Comparison of ENCODE assay signal across 8 cellular contexts in the genomic region with DNA sequence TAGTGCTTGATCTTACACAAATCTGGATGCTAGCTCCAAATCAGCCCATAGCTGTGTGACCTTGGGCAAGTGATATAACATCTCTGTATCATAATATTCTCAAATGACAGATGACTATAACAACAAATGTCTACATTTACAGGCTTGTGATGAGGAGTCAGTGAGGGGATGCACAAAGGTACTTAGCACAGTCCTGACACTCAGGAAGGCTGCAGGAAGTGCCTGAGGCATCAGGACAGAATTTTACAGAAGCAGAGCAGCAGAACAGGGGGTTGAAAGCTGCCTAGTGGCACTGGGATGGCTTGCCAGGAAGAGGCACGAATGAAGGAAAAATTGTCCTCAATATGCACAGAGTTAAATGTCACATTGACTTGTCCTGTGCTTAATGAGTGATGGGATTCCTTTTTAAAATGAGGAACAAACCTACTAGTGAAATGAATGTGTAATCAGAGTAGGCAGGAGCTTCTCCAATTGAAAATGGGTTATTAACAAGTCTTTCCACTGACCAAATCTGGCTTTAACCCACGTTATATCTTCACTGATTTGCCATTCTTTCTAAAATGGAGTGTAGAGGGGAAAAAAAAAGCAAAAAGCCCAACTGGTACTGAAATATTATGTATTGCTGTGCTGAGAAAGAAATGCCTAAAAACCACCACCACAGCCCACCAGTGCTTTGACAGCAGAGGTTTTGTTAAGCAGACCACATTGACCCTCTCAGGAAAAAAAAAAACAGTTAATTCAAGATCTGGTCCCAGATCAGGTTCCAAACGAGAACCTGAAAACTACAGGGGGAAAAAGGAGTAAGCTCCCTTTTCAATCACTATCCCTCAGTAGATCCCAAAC. TPM values are rescaled to one million over a fixed set of nuclear protein-coding genes. Genes with fewer than 3 reads are reported as not detected.
A peak's percentile ranks its signal among the peaks of the same experiment; 100 is the strongest.
DNase-seq lines count a peak whose midpoint lies in the region; ATAC-seq, FAIRE-seq and TF ChIP-seq lines count a peak whose summit lies in the region.

No MANE protein-coding gene starts in this region.

- H3K27me3 Mint-ChIP-seq in neural crest cell (ENCODE audit: low read depth): no peaks in the 10 kb centered on the region

- TF ChIP-seq CTCF in GM12878 (IDR thresholded peaks at IDR 0.05 in 2 of 3, conservative IDR thresholded peaks at IDR 0.05 in 1 of 3; ENCODE audit: control insufficient read depth in 2 of 3, extremely low read depth in 1 of 3, insufficient read depth in 1 of 3, low read depth in 3 of 3, low read length in 3 of 3) (no peak), neural crest cell (conservative IDR thresholded peaks at IDR 0.05) (no peak)

- H3K9me3 ChIP-seq in GM12878 (replicated peaks; ENCODE audit: control insufficient read depth, insufficient read depth, low read length): peaks cover 5% of the 10 kb centered on the region; the same call in 2 of the 3 replicates

- peak overlapping the region; percentile 57 for H3K9ac ChIP-seq in GM12878 (ENCODE audit: control insufficient read depth, insufficient read depth, low read length)

- H2AFZ ChIP-seq in GM12878 (ENCODE audit: control insufficient read depth, low read depth, low read length): no peak overlapping the region

- DNase-seq in SIG-M5 treated with dmso at 0.1 percent for 504 hours (lab: John Stamatoyannopoulos, UW; ENCODE audit: unreplicated experiment) (peak; percentile 73), SIG-M5 (lab: John Stamatoyannopoulos, UW) (no peak), GM12878 (ENCODE audit: low read depth, low spot score) (no peak), neural crest cell (ENCODE audit: low read depth, low spot score) (no peak), AG08396 (ENCODE audit: low spot score) (no peak), middle frontal gyrus (ENCODE audit: extremely low spot score, low spot score) (no peak)

- peak overlapping the region; percentile 89 for H3K4me3 ChIP-seq in GM12878

- peaks cover 20% of the 10 kb centered on the region; the same call in 1 of the 2 replicates for H3K4me1 ChIP-seq in GM12878 (ENCODE audit: control insufficient read depth, insufficient read depth, low read length)

- H3K27me3 ChIP-seq in GM12878 (replicated peaks in 1 of 2; ENCODE audit: control insufficient read depth in 2 of 2, insufficient read depth in 2 of 2, low read length in 1 of 2): no peaks in the 10 kb centered on the region

- POLR2A ChIA-PET in GM12878 (lab: Charles Lee): interaction anchor here (0.8 to 8.8 kb wide), 21 partner anchors 8 to 429 kb away, joined by 3 to 112 read pairs (median 4); a partner anchor contains a TSS

- TF ChIP-seq RAD21 in GM12878 (IDR thresholded peaks at IDR 0.05; ENCODE audit: insufficient read depth, low read depth, low read length): no peak

- RAD21 ChIA-PET in GM12878 (lab: Charles Lee; ENCODE audit: unreplicated experiment): interaction anchor here (0.7 to 9.9 kb wide), 48 partner anchors 9 to 753 kb away, joined by 3 to 167 read pairs (median 5); a partner anchor contains a TSS

- H3K36me3 Mint-ChIP-seq in neural crest cell (ENCODE audit: low read depth): peaks cover 17% of the 10 kb centered on the region

- TF ChIP-seq EP300 in GM12878 (IDR thresholded peaks at IDR 0.05; ENCODE audit: borderline replicate concordance in 1 of 2, control insufficient read depth in 1 of 2, low read depth in 2 of 2, low read length in 2 of 2): no peak; a peak in 1 of 4 replicates

- H3K9me3 Mint-ChIP-seq in neural crest cell: no peaks in the 10 kb centered on the region

- H3K36me3 ChIP-seq in GM12878 (ENCODE audit: control insufficient read depth in 2 of 2, insufficient read depth in 2 of 2, low read length in 1 of 2): no peaks in the 10 kb centered on the region; a peak in 1 of 4 replicates

- TF ChIP-seq POLR2A in GM12878 (IDR thresholded peaks at IDR 0.05; ENCODE audit: low read depth, low read length): peak; percentile 48; the same call in 1 of the 2 replicates

- ATAC-seq in HG03520 (IDR thresholded peaks at IDR 0.05; ENCODE audit: unreplicated experiment) (peak; percentile 33), GM12878 (peak; percentile 13), HG02678 (IDR thresholded peaks at IDR 0.05; ENCODE audit: unreplicated experiment) (no peak)

- peak overlapping the region; percentile 12 for H3K4me3 Mint-ChIP-seq in neural crest cell

- peaks cover 70% of the 10 kb centered on the region for H3K4me1 Mint-ChIP-seq in neural crest cell

- in situ Hi-C loops in GM12878 (cut with MboI): loop anchor here (10.0 to 25.0 kb wide), 2 partner anchors 547 to 739 kb away; no protein-coding TSS in a partner anchor

- no peak for FAIRE-seq in GM12878 (lab: Jason Lieb, UNC)

- H3K4me2 ChIP-seq in GM12878 (ENCODE audit: control insufficient read depth, insufficient read depth): peak overlapping the region; percentile 65

- CTCF ChIA-PET in GM12878 (lab: Yijun Ruan, JAX): interaction anchor here (0.7 to 5.9 kb wide), 18 partner anchors 8 to 752 kb away, joined by 3 to 21 read pairs (median 4); no protein-coding TSS in a partner anchor

- intact Hi-C loops in GM12878 (cut with micrococcal nuclease; ENCODE audit: unreplicated experiment): loop anchor here (1.0 to 5.0 kb wide), 4 partner anchors 69 to 323 kb away; no protein-coding TSS in a partner anchor

- H3K79me2 ChIP-seq in GM12878 (ENCODE audit: control insufficient read depth, insufficient read depth, low read length): peaks cover 99% of the 10 kb centered on the region

- H3K27ac ChIP-seq in GM12878 (ENCODE audit: control insufficient read depth, insufficient read depth): peak overlapping the region; percentile 85

- SMC1A ChIA-PET in GM12878 (lab: Charles Lee; ENCODE audit: uncharacterized antibody, unreplicated experiment): interaction anchor here (0.7 to 7.5 kb wide), 41 partner anchors 10 to 436 kb away, joined by 3 to 98 read pairs (median 5); a partner anchor contains a TSS

- H4K20me1 ChIP-seq in GM12878 (ENCODE audit: control insufficient read depth, insufficient read depth): no peaks in the 10 kb centered on the region; the same call in 1 of the 2 replicates

- 16% methylated on average over 3 of the region's 3 CpGs for WGBS in GM12878 (ENCODE audit: insufficient coverage, insufficient replicate concordance, low lambda C conversion rate, missing lambda C conversion rate)

- H3K27ac Mint-ChIP-seq in neural crest cell (ENCODE audit: unreplicated experiment): no peak overlapping the region

- BruUV-seq in GM12878 (replicated peaks; lab: Mats Ljungman, UMichigan): no TSS peak

TF ChIP-seq in GM12878, 131 proteins besides CTCF, POLR2A, EP300 and RAD21 (continues in another document):
- TF ChIP-seq DPF2 (IDR thresholded peaks at IDR 0.05): peak; percentile 41; the same call in 1 of the 2 replicates
- TF ChIP-seq BRCA1 (IDR thresholded peaks at IDR 0.05; ENCODE audit: low read depth, low read length): no peak
- TF ChIP-seq BCL11A (IDR thresholded peaks at IDR 0.05; ENCODE audit: low read depth, low read length): peak; percentile 61
- TF ChIP-seq CBFB (IDR thresholded peaks at IDR 0.05; ENCODE audit: low read depth): no peak
- TF ChIP-seq SIX5 (IDR thresholded peaks at IDR 0.05; ENCODE audit: low read depth, low read length, severe bottlenecking): no peak
- TF ChIP-seq, protein P1, sequence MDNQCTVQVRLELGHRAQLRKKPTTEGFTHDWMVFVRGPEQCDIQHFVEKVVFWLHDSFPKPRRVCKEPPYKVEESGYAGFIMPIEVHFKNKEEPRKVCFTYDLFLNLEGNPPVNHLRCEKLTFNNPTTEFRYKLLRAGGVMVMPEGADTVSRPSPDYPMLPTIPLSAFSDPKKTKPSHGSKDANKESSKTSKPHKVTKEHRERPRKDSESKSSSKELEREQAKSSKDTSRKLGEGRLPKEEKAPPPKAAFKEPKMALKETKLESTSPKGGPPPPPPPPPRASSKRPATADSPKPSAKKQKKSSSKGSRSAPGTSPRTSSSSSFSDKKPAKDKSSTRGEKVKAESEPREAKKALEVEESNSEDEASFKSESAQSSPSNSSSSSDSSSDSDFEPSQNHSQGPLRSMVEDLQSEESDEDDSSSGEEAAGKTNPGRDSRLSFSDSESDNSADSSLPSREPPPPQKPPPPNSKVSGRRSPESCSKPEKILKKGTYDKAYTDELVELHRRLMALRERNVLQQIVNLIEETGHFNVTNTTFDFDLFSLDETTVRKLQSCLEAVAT (IDR thresholded peaks at IDR 0.05): peak; percentile 50; the same call in 1 of the 2 replicates
- no peak for TF ChIP-seq HDAC2 (IDR thresholded peaks at IDR 0.05)
- TF ChIP-seq, protein P2, sequence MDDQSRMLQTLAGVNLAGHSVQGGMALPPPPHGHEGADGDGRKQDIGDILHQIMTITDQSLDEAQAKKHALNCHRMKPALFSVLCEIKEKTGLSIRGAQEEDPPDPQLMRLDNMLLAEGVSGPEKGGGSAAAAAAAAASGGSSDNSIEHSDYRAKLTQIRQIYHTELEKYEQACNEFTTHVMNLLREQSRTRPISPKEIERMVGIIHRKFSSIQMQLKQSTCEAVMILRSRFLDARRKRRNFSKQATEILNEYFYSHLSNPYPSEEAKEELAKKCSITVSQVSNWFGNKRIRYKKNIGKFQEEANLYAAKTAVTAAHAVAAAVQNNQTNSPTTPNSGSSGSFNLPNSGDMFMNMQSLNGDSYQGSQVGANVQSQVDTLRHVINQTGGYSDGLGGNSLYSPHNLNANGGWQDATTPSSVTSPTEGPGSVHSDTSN (IDR thresholded peaks at IDR 0.05; ENCODE audit: insufficient replicate concordance, low read depth, low read length): peak; percentile 28
- TF ChIP-seq NFIC (IDR thresholded peaks at IDR 0.05; ENCODE audit: low read depth, low read length): 0 out of 2 replicates have a peak, but pooled peaks have one; percentile 24
- no peak for TF ChIP-seq YY1 (IDR thresholded peaks at IDR 0.05; ENCODE audit: low read depth, low read length)

RNA-seq across cellular contexts. Expression of a gene that starts 11.6 kb away (rescaled TPM):
- 121 and 128 TPM in 2 replicates for total RNA-seq in GM12878 (2013; cell fraction: nucleolus; rRNA removed)
- total RNA-seq in GM12878 (2014; rRNA removed) (27.3 and 27.8 TPM in 2 replicates), GM12878 (2014; rRNA removed; fragmentation: Illumina TruSeq; extraction: Trizol) (34.0 and 35.3 TPM in 2 replicates), GM12878 (2021) (186 and 194 TPM in 2 replicates), neural crest cell (95.1 and 95.7 TPM in 2 replicates)
- polyA plus RNA-seq in GM12878 (2011; ENCODE audit: low read depth): 72.3 TPM
- polyA plus RNA-seq in GM12878 (2011; rRNA removed) (100 and 164 TPM in 2 replicates), GM12878 (2014; fragmentation: Illumina TruSeq; extraction: Trizol) (46.4 and 59.9 TPM in 2 replicates), GM12878 (2014; fragmentation: Nextera tagmentation; extraction: Ambion mirVana) (10 to 100 TPM; 23.7 to 61.5 TPM), GM12878 (2014; rRNA removed) (51.3 and 60.2 TPM in 2 replicates), GM12878 (2016; fragmentation: Nextera tagmentation; extraction: Ambion mirVana) (100 to 1,000 TPM in 1 of 2 experiments, 10 to 100 TPM in 1; 97.0 to 147 TPM)
- polyA plus RNA-seq in GM12878 (2011; cell fraction: cytosol; rRNA removed): 153 and 176 TPM in 2 replicates
- 119 and 192 TPM in 2 replicates for polyA plus RNA-seq in GM12878 (2011; cell fraction: nucleus; rRNA removed)
- polyA plus RNA-seq in GM12878 (2012): 131 and 205 TPM in 2 replicates
- polyA minus RNA-seq in GM12878 (2011; rRNA and poly(A)+ RNA removed): 209 and 266 TPM in 2 replicates
- polyA minus RNA-seq in GM12878 (2011; cell fraction: cytosol; rRNA and poly(A)+ RNA removed): 81.5 and 90.4 TPM in 2 replicates
- 130 and 142 TPM in 2 replicates for polyA minus RNA-seq in GM12878 (2011; cell fraction: nucleus; rRNA and poly(A)+ RNA removed)
